ENCODE assay signal across 2 cellular contexts in genomic region chr5:73284985-73285384, GRCh38.
TF ChIP-seq lines count a peak whose summit lies in the region.

No MANE protein-coding gene starts in this region.

TF ChIP-seq in IMR-90, 13 proteins besides CTCF, POLR2A, EP300 and RAD21:
- TF ChIP-seq MAZ (IDR thresholded peaks at IDR 0.05; ENCODE audit: borderline replicate concordance, low read depth, low read length) (no peak), ELK1 (IDR thresholded peaks at IDR 0.05; ENCODE audit: borderline replicate concordance, low read depth, low read length) (no peak), CHD1 (IDR thresholded peaks at IDR 0.05; ENCODE audit: low read depth, low read length) (no peak), BHLHE40 (IDR thresholded peaks at IDR 0.05; ENCODE audit: low read depth, low read length) (no peak), FOS (IDR thresholded peaks at IDR 0.05; ENCODE audit: low read depth, low read length) (no peak), SMC3 (IDR thresholded peaks at IDR 0.05; ENCODE audit: low read depth, low read length) (no peak), USF2 (IDR thresholded peaks at IDR 0.05; ENCODE audit: low read depth, low read length) (no peak), MAFK (IDR thresholded peaks at IDR 0.05; ENCODE audit: low read depth, low read length) (no peak)

TF ChIP-seq in H1, 55 proteins besides CTCF, POLR2A, EP300 and RAD21 (continued from another document):
- TF ChIP-seq HDAC2 (IDR thresholded peaks at IDR 0.05; ENCODE audit: borderline replicate concordance in 1 of 2, low read depth in 2 of 2, low read length in 2 of 2) (no peak), EZH2 (IDR thresholded peaks at IDR 0.05; ENCODE audit: low read depth, low read length, severe bottlenecking) (no peak), YY1 (IDR thresholded peaks at IDR 0.05; ENCODE audit: low read depth, low read length) (no peak), CEBPB (IDR thresholded peaks at IDR 0.05; ENCODE audit: low read depth, low read length) (no peak), JUN (IDR thresholded peaks at IDR 0.05; ENCODE audit: low read depth, low read length) (no peak), SUZ12 (IDR thresholded peaks at IDR 0.05; ENCODE audit: low read length) (no peak), RBBP5 (IDR thresholded peaks at IDR 0.05; ENCODE audit: borderline replicate concordance, low read depth, low read length) (no peak), EGR1 (IDR thresholded peaks at IDR 0.05; ENCODE audit: borderline replicate concordance, low read depth, low read length) (no peak), KDM1A (IDR thresholded peaks at IDR 0.05; ENCODE audit: borderline replicate concordance, low read length) (no peak), TAF7 (optimal IDR thresholded peaks at IDR 0.05; ENCODE audit: borderline replicate concordance, low read depth, low read length) (no peak), CREB1 (IDR thresholded peaks at IDR 0.05) (no peak), PHF8 (conservative IDR thresholded peaks at IDR 0.05; ENCODE audit: low read depth, low read length) (no peak), NRF1 (IDR thresholded peaks at IDR 0.05; ENCODE audit: low read depth, low read length) (no peak)
